In the genomic region with DNA sequence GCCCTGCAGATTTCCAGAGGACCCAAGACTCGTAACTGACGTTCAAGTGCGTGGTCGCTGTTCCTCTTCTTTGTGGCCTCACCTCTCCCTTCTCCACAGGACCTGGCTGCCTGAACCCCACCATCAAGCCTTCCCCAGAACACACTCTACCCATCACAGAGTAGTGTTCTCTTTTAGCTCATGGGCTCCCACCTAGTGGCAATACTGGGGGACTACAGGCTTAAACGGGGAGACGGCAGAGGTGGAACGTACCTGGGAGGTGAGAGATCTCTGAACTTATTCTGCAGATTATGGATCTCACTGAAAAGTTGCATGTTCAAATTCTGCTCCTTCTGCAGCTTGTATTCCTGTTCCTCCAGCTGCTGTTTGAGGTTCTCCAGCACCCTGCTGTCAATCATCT, we compare ENCODE assay signal across 8 cellular contexts.
A peak's percentile ranks its signal among the peaks of the same experiment; 100 is the strongest.
DNase-seq lines count a peak whose midpoint lies in the region; ATAC-seq, FAIRE-seq and TF ChIP-seq lines count a peak whose summit lies in the region.

No MANE protein-coding gene starts in this region.

- dilution Hi-C loops in mammary epithelial cell (cut with HindIII; ENCODE audit: low sequenced_read_pairs) = no loop called here

- no peak overlapping the region for H3K4me3 ChIP-seq in A673 (ENCODE audit: low read depth, low read length, poor library complexity, severe bottlenecking)
- no peak overlapping the region for H3K4me3 ChIP-seq in GM12865 (ENCODE audit: low read depth, low read length)
- H3K4me3 ChIP-seq in mammary epithelial cell (replicated peaks in 1 of 3; ENCODE audit: insufficient read depth in 1 of 3, low read depth in 2 of 3, low read length in 3 of 3) = no peak overlapping the region
- H3K4me3 ChIP-seq in pancreas = no peak overlapping the region
- H3K4me3 ChIP-seq in coronary artery = no peak overlapping the region
- H3K4me3 ChIP-seq in ascending aorta = no peak overlapping the region

- no peak overlapping the region for H3K27ac ChIP-seq in A673 (ENCODE audit: low read depth, low read length, poor library complexity, severe bottlenecking)
- H3K27ac ChIP-seq in mammary epithelial cell (ENCODE audit: insufficient read depth, low read depth, low read length) = no peak overlapping the region
- no peak overlapping the region for H3K27ac ChIP-seq in pancreas
- H3K27ac ChIP-seq in coronary artery = no peak overlapping the region
- H3K27ac ChIP-seq in ascending aorta = no peak overlapping the region

- in situ Hi-C loops in mammary epithelial cell (cut with MboI; ENCODE audit: low sequenced_read_pairs in 2 of 2) = no loop called here

- no peak overlapping the region for H3K4me2 ChIP-seq in mammary epithelial cell (ENCODE audit: insufficient read depth, low read depth, low read length)

- peaks cover 61% of the 10 kb centered on the region for H3K36me3 ChIP-seq in A673 (ENCODE audit: insufficient read depth, low read length, poor library complexity, severe bottlenecking)
- H3K36me3 ChIP-seq in mammary epithelial cell (ENCODE audit: insufficient read depth, low read length) = peaks cover 7% of the 10 kb centered on the region
- H3K36me3 ChIP-seq in pancreas = peaks cover 0 to 21% (median 0%) of the 10 kb centered on the region in 3 donors
- peaks cover 7 to 36% of the 10 kb centered on the region in 2 donors for H3K36me3 ChIP-seq in ascending aorta

- TF ChIP-seq CTCF in A673 (conservative IDR thresholded peaks at IDR 0.05; ENCODE audit: low read depth, low read length) (peak; percentile 67), GM12865 (IDR thresholded peaks at IDR 0.05; ENCODE audit: insufficient read depth, low read depth, low read length, missing control alignments) (peak; percentile 38), mammary epithelial cell (conservative IDR thresholded peaks at IDR 0.05 in 1 of 2, IDR thresholded peaks at IDR 0.05 in 1 of 2; ENCODE audit: extremely low read depth in 1 of 2, insufficient read depth in 1 of 2, low read depth in 1 of 2, low read length in 2 of 2) (peak; percentile 49 to 51), pancreas (IDR thresholded peaks at IDR 0.05) (peak in 2 of 4 donors; percentile 12 to 27), coronary artery (IDR thresholded peaks at IDR 0.05) (no peak), ascending aorta (IDR thresholded peaks at IDR 0.05) (peak in 1 of 3 experiments; percentile 30)

- WGBS in mammary epithelial cell (ENCODE audit: low coverage, missing lambda C conversion rate) = 87% methylated on average over 7 of the region's 7 CpGs
- WGBS in pancreas, 2 donors = 81 to 84% methylated on average over 7 of the region's 7 CpGs

- CTCF ChIA-PET in A673 (lab: Charles Lee) (interaction anchor here (0.5 kb wide), 1 partner anchor 37 kb away, joined by 6 read pairs; no protein-coding TSS in a partner anchor), mammary epithelial cell (lab: Charles Lee; ENCODE audit: low non-redundant PET) (interaction anchor here (0.6 kb wide), 1 partner anchor 1245 kb away, joined by 3 read pairs; no protein-coding TSS in a partner anchor)

- H3K9ac ChIP-seq in mammary epithelial cell (ENCODE audit: insufficient read depth, low read length) = no peak overlapping the region

- no peaks in the 10 kb centered on the region for H4K20me1 ChIP-seq in mammary epithelial cell (ENCODE audit: insufficient read depth, low read length)

- DNase-seq in A673 (ENCODE audit: low spot score) (peak; percentile 23), GM12865 (ENCODE audit: low read depth) (peak; percentile 13), NCI-H1417 (lab: John Stamatoyannopoulos, UW) (peak in 2 of 3 experiments; percentile 55 to 76), mammary epithelial cell (peak; percentile 9), pancreas (no peak), coronary artery (ENCODE audit: low spot score) (no peak), ascending aorta (ENCODE audit: low spot score in 2 of 2) (no peak), NCI-H446 treated with DMSO at 0.1 percent for 48 hours (lab: John Stamatoyannopoulos, UW) (no peak)

- ATAC-seq in pancreas = peak in 3 of 4 donors; percentile 45 to 50 (median 47)

- FAIRE-seq in pancreas (lab: Jason Lieb, UNC) = no peak

- no TSS peak for BruUV-seq in A673 (replicated peaks; lab: Mats Ljungman, UMichigan)
- BruUV-seq in mammary epithelial cell (replicated peaks; lab: Mats Ljungman, UMichigan) = no TSS peak

- intact Hi-C loops in A673 (cut with micrococcal nuclease; ENCODE audit: unreplicated experiment) (no loop called here), mammary epithelial cell (cut with micrococcal nuclease) (loop anchor here (1.0 kb wide), 1 partner anchor 92 kb away; no protein-coding TSS in a partner anchor), pancreas (cut with DNase I) (no loop called here), ascending aorta (cut with DNase I) (no loop called here)

- POLR2A ChIA-PET in A673 (lab: Charles Lee; ENCODE audit: low non-redundant PET) = no interaction called here

- no peaks in the 10 kb centered on the region for H3K79me2 ChIP-seq in mammary epithelial cell (ENCODE audit: insufficient read depth, low read length)

- no peak overlapping the region for H2AFZ ChIP-seq in mammary epithelial cell (ENCODE audit: low read depth, low read length)

- no peaks in the 10 kb centered on the region for H3K27me3 ChIP-seq in A673 (replicated peaks; ENCODE audit: insufficient read depth, low read depth, low read length, poor library complexity)
- no peaks in the 10 kb centered on the region for H3K27me3 ChIP-seq in mammary epithelial cell (ENCODE audit: insufficient read depth, low read length)
- H3K27me3 ChIP-seq in pancreas = no peaks in the 10 kb centered on the region
- H3K27me3 ChIP-seq in ascending aorta = no peaks in the 10 kb centered on the region

- H3K4me1 ChIP-seq in A673 (ENCODE audit: insufficient read depth, low read length, poor library complexity, severe bottlenecking) = no peaks in the 10 kb centered on the region
- no peaks in the 10 kb centered on the region for H3K4me1 ChIP-seq in mammary epithelial cell (ENCODE audit: insufficient read depth, low read length)
- H3K4me1 ChIP-seq in pancreas = peaks cover 0 to 7% (median 0%) of the 10 kb centered on the region in 3 donors
- H3K4me1 ChIP-seq in ascending aorta = peaks cover 4 to 6% of the 10 kb centered on the region in 2 donors

- H3K9me3 ChIP-seq in A673 (ENCODE audit: low read depth, low read length, poor library complexity, severe bottlenecking) = no peaks in the 10 kb centered on the region
- no peaks in the 10 kb centered on the region for H3K9me3 ChIP-seq in mammary epithelial cell (replicated peaks; ENCODE audit: insufficient read depth, low read length)
- H3K9me3 ChIP-seq in pancreas = no peaks in the 10 kb centered on the region
- no peaks in the 10 kb centered on the region for H3K9me3 ChIP-seq in ascending aorta

Comparison
In these comparisons a context has a peak if more than half of its experiments do, and no peak if none do; other contexts are left out.
1. DNase-seq: peak in A673 (single experiment), GM12865 (single experiment), NCI-H1417 (2 of 3) and mammary epithelial cell (single experiment); none in pancreas (0 of 6), coronary artery (single experiment), ascending aorta (0 of 2) and NCI-H446 treated with DMSO at 0.1 percent for 48 hours (single experiment).